In genomic region chr17:61856078-61856477, GRCh38 we compare ENCODE assay signal across 33 cellular contexts.
"Had no signal": no experiment of that assay in that cellular context is flagged by ENCODE, and none has a peak within 500 bp of the region (broad histone marks: within the 10 kb centered on the region; RNA-seq: fewer than 3 reads in every experiment).

No MANE protein-coding gene starts in this region.

- H3K4me3 Mint-ChIP-seq: dendritic cell treated with granulocyte-macrophage colony-stimulating factor and Interleukin-4, amounts not matched to agents 40 ng/mL and 50 ng/mL, for 4 days; endodermal cell; mesothelial cell of epicardium; naive B cell; natural killer cell treated with Interleukin-12 subunit alpha and Interleukin-12 subunit beta and Interleukin-15 and Interleukin-18, amount 100 ng/mL, for 72 hours; neural crest cell; type B pancreatic cell had no signal

- H2AFZ ChIP-seq: hepatocyte had no signal

- H3K4me3 ChIP-seq: colonic mucosa, gastroesophageal sphincter, heart left ventricle, hepatocyte, left lung, mucosa of descending colon, pancreas, right lobe of liver, stomach, testis, tibial artery had no signal

- ATAC-seq: esophagus mucosa; foreskin keratinocyte; gastroesophageal sphincter; heart left ventricle; left cardiac atrium; left lung; mucosa of descending colon; natural killer cell treated with Interleukin-12 subunit alpha and Interleukin-12 subunit beta and Interleukin-15 and Interleukin-18, amount 100 ng/mL, for 72 hours; pancreas; right lobe of liver had no signal

- H3K9me3 Mint-ChIP-seq: dendritic cell treated with granulocyte-macrophage colony-stimulating factor and Interleukin-4, amounts not matched to agents 40 ng/mL and 50 ng/mL, for 4 days; endodermal cell; mesothelial cell of epicardium; naive B cell; natural killer cell treated with Interleukin-12 subunit alpha and Interleukin-12 subunit beta and Interleukin-15 and Interleukin-18, amount 100 ng/mL, for 72 hours; neural crest cell; type B pancreatic cell had no signal

- H3K27ac Mint-ChIP-seq: dendritic cell treated with granulocyte-macrophage colony-stimulating factor and Interleukin-4, amounts not matched to agents 40 ng/mL and 50 ng/mL, for 4 days; endodermal cell; mesothelial cell of epicardium; naive B cell; natural killer cell treated with Interleukin-12 subunit alpha and Interleukin-12 subunit beta and Interleukin-15 and Interleukin-18, amount 100 ng/mL, for 72 hours; progenitor cell of endocrine pancreas; type B pancreatic cell had no signal

- H3K27ac ChIP-seq: colonic mucosa, epithelial cell of prostate, foreskin keratinocyte, gastroesophageal sphincter, heart left ventricle, hepatocyte, left lung, neutrophil, pancreas, right lobe of liver, stomach, testis, tibial artery had no signal

- H3K4me1 ChIP-seq: colonic mucosa, foreskin keratinocyte, gastroesophageal sphincter, heart left ventricle, left lung, pancreas, right lobe of liver, stomach, testis, tibial artery had no signal

- DNase-seq: colonic mucosa; effector CD8-positive, alpha-beta T cell; endodermal cell; foreskin keratinocyte; heart left ventricle; kidney; left cardiac atrium; left lung; mesenchymal stem cell; mucosa of descending colon; naive B cell; pancreas; right lobe of liver; small intestine; stimulated activated CD4-positive, alpha-beta T cell treated with anti-CD3 and anti-CD28 coated beads, Interleukin-1b, Interleukin-23, amount 100 ng/mL, for 48 hours; stimulated activated CD4-positive, alpha-beta T cell treated with anti-CD3 and anti-CD28 coated beads, Interleukin-4, amount 100 ng/mL, for 1 hour; stimulated activated CD8-positive, alpha-beta memory T cell treated with anti-CD3 and anti-CD28 coated beads, Interleukin-4, amount 100 ng/mL, for 48 hours; stimulated activated naive CD4-positive, alpha-beta T cell; stomach; substantia nigra; testis; tibial artery had no signal

- H3K36me3 ChIP-seq: colonic mucosa, gastroesophageal sphincter, heart left ventricle, left lung, pancreas, right lobe of liver, stomach, tibial artery had no signal

- H3K4me2 ChIP-seq: hepatocyte had no signal

- FAIRE-seq: kidney, pancreas, small intestine had no signal

- H3K4me1 Mint-ChIP-seq: endodermal cell, naive B cell had no signal

- H3K36me3 Mint-ChIP-seq: naive B cell had no signal

- H3K27me3 ChIP-seq: colonic mucosa, foreskin keratinocyte, gastroesophageal sphincter, heart left ventricle, hepatocyte, left lung, neutrophil, pancreas, right lobe of liver, stomach, testis, tibial artery had no signal

- H3K27me3 Mint-ChIP-seq: dendritic cell treated with granulocyte-macrophage colony-stimulating factor and Interleukin-4, amounts not matched to agents 40 ng/mL and 50 ng/mL, for 4 days; naive B cell; natural killer cell treated with Interleukin-12 subunit alpha and Interleukin-12 subunit beta and Interleukin-15 and Interleukin-18, amount 100 ng/mL, for 72 hours; progenitor cell of endocrine pancreas; type B pancreatic cell had no signal

- H3K9me3 ChIP-seq: colonic mucosa, gastroesophageal sphincter, heart left ventricle, left lung, mucosa of descending colon, neutrophil, pancreas, right lobe of liver, stomach, testis, tibial artery had no signal
